Comparison of ENCODE assay signal across 8 cellular contexts in the genomic region with DNA sequence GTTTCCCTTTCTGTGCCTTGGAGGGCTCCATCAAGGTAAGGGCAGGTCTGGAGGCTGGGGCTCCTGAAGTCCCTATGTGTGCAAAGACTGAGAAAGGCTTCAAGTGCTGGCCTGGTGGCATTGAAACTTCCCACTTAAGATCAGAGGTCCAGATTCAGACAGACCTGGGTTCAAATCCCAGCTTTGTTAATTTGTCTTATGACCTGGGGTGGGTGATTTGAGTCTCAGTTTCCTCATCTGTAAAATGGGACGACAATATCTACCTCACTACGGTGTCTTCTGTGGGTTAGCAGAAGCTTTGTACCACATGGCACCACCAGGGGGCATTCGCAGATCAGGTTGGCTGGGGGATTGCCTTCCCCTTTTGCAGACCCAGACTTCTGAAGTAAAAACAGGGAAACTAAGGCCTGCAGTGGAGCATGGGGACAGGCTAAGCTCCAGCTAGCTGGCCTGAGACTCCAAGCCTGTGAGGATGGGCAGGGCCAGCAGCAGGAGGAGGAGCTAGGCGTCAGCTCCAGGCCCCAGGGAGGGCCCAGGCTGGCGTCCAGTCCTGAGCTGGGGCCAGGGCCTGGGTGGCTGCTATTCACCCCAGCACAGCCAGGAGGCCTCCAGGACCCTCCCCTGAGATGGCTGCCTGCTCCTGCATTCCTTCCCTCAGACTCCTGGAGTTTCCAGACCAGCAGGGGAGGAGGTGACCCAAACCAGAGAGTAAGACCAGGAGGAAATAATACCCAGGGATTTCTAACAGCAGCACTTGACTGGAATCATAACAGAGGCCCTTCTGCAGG. TPM values are rescaled to one million over a fixed set of nuclear protein-coding genes. Genes with fewer than 3 reads are reported as not detected.
DNase-seq lines count a peak whose midpoint lies in the region; ATAC-seq, FAIRE-seq and TF ChIP-seq lines count a peak whose summit lies in the region.

No MANE protein-coding gene starts in this region.

- POLR2A ChIA-PET in WTC11 (lab: Charles Lee), result interaction anchor here (1.1 to 2.1 kb wide), 7 partner anchors 24 to 136 kb away, joined by 3 to 11 read pairs (median 6); a partner anchor contains a TSS

- CTCF ChIA-PET in WTC11 (lab: Charles Lee), result interaction anchor here (0.5 to 6.3 kb wide), 69 partner anchors 8 to 744 kb away, joined by 3 to 193 read pairs (median 4); a partner anchor contains a TSS

- H3K9me3 Mint-ChIP-seq in WTC11, result no peaks in the 10 kb centered on the region

- DNase-seq in NCI-H1436 (lab: John Stamatoyannopoulos, UW) (peak; percentile 72), NCI-H1436 treated with DMSO at 0.1 percent for 48 hours (lab: John Stamatoyannopoulos, UW) (no peak), NCI-H2029 (lab: John Stamatoyannopoulos, UW) (peak; percentile 64), WTC11 (ENCODE audit: low spot score) (peak; percentile 87), bronchial epithelial cell (ENCODE audit: low read depth) (peak; percentile 82), iPS-NIHi11 (ENCODE audit: low spot score) (peak; percentile 85)

- ATAC-seq in WTC11 (peak; percentile 71), HG02678 (IDR thresholded peaks at IDR 0.05; ENCODE audit: unreplicated experiment) (no peak)

- H3K36me3 ChIP-seq in bronchial epithelial cell (ENCODE audit: control insufficient read depth, insufficient read depth, low read length), result peaks cover 4% of the 10 kb centered on the region
- peaks cover under 1 to 5% (median 2%) of the 10 kb centered on the region in 3 donors for H3K36me3 ChIP-seq in skeletal muscle tissue (ENCODE audit: control insufficient read depth in 3 of 3, insufficient read depth in 3 of 3, low read length in 3 of 3)

- H3K27ac Mint-ChIP-seq in WTC11, result peak overlapping the region; percentile 93

- peaks cover 35 to 43% (median 37%) of the 10 kb centered on the region in 3 donors for H3K4me1 ChIP-seq in skeletal muscle tissue (ENCODE audit: control insufficient read depth in 3 of 3, insufficient read depth in 3 of 3, low read length in 3 of 3)

- H3K27me3 ChIP-seq in bronchial epithelial cell (ENCODE audit: control insufficient read depth, insufficient read depth, low read length) (no peaks in the 10 kb centered on the region), skeletal muscle tissue (ENCODE audit: control insufficient read depth in 3 of 3, insufficient read depth in 3 of 3, low read length in 3 of 3) (no peaks in the 10 kb centered on the region)

- H3K36me3 Mint-ChIP-seq in WTC11, result no peaks in the 10 kb centered on the region

- peak overlapping the region in 2 of 3 donors; percentile 60 to 80 for H3K9ac ChIP-seq in skeletal muscle tissue (ENCODE audit: low read depth in 1 of 3, low read length in 3 of 3)

- TF ChIP-seq CTCF in WTC11 (IDR thresholded peaks at IDR 0.05), result peak; percentile 61
- peak; percentile 56 for TF ChIP-seq CTCF in bronchial epithelial cell (IDR thresholded peaks at IDR 0.05; ENCODE audit: insufficient read depth, low read length, severe bottlenecking)

- H3K4me1 Mint-ChIP-seq in WTC11, result peaks cover 11% of the 10 kb centered on the region

- FAIRE-seq in bronchial epithelial cell (lab: Jason Lieb, UNC), result peak; percentile 77

- peak overlapping the region; percentile 80 for H3K4me3 Mint-ChIP-seq in WTC11

- H3K27me3 Mint-ChIP-seq in WTC11 (ENCODE audit: low read depth), result peaks cover 3% of the 10 kb centered on the region

- no peaks in the 10 kb centered on the region for H3K9me3 ChIP-seq in skeletal muscle tissue (ENCODE audit: control insufficient read depth in 3 of 3, low read length in 3 of 3)

- no peak overlapping the region for H3K4me3 ChIP-seq in bronchial epithelial cell (ENCODE audit: low read depth, low read length)
- peak overlapping the region; percentile 74 to 83 (median 81) for H3K4me3 ChIP-seq in skeletal muscle tissue (ENCODE audit: low read length in 3 of 3)

- peak overlapping the region; percentile 67 for H3K27ac ChIP-seq in skeletal muscle tissue (ENCODE audit: low read depth, low read length)

TF ChIP-seq in WTC11, 78 proteins besides CTCF, POLR2A, EP300 and RAD21 (continues in another document):
- TF ChIP-seq, protein P1, sequence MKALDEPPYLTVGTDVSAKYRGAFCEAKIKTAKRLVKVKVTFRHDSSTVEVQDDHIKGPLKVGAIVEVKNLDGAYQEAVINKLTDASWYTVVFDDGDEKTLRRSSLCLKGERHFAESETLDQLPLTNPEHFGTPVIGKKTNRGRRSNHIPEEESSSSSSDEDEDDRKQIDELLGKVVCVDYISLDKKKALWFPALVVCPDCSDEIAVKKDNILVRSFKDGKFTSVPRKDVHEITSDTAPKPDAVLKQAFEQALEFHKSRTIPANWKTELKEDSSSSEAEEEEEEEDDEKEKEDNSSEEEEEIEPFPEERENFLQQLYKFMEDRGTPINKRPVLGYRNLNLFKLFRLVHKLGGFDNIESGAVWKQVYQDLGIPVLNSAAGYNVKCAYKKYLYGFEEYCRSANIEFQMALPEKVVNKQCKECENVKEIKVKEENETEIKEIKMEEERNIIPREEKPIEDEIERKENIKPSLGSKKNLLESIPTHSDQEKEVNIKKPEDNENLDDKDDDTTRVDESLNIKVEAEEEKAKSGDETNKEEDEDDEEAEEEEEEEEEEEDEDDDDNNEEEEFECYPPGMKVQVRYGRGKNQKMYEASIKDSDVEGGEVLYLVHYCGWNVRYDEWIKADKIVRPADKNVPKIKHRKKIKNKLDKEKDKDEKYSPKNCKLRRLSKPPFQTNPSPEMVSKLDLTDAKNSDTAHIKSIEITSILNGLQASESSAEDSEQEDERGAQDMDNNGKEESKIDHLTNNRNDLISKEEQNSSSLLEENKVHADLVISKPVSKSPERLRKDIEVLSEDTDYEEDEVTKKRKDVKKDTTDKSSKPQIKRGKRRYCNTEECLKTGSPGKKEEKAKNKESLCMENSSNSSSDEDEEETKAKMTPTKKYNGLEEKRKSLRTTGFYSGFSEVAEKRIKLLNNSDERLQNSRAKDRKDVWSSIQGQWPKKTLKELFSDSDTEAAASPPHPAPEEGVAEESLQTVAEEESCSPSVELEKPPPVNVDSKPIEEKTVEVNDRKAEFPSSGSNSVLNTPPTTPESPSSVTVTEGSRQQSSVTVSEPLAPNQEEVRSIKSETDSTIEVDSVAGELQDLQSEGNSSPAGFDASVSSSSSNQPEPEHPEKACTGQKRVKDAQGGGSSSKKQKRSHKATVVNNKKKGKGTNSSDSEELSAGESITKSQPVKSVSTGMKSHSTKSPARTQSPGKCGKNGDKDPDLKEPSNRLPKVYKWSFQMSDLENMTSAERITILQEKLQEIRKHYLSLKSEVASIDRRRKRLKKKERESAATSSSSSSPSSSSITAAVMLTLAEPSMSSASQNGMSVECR (CRISPR knock-in tag; IDR thresholded peaks at IDR 0.05; ENCODE audit: borderline replicate concordance), result no peak
- TF ChIP-seq, protein P2, sequence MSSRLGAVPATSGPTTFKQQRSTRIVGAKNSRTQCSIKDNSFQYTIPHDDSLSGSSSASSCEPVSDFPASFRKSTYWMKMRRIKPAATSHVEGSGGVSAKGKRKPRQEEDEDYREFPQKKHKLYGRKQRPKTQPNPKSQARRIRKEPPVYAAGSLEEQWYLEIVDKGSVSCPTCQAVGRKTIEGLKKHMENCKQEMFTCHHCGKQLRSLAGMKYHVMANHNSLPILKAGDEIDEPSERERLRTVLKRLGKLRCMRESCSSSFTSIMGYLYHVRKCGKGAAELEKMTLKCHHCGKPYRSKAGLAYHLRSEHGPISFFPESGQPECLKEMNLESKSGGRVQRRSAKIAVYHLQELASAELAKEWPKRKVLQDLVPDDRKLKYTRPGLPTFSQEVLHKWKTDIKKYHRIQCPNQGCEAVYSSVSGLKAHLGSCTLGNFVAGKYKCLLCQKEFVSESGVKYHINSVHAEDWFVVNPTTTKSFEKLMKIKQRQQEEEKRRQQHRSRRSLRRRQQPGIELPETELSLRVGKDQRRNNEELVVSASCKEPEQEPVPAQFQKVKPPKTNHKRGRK (CRISPR knock-in tag; IDR thresholded peaks at IDR 0.05; ENCODE audit: borderline replicate concordance), result no peak
- TF ChIP-seq, protein P3, sequence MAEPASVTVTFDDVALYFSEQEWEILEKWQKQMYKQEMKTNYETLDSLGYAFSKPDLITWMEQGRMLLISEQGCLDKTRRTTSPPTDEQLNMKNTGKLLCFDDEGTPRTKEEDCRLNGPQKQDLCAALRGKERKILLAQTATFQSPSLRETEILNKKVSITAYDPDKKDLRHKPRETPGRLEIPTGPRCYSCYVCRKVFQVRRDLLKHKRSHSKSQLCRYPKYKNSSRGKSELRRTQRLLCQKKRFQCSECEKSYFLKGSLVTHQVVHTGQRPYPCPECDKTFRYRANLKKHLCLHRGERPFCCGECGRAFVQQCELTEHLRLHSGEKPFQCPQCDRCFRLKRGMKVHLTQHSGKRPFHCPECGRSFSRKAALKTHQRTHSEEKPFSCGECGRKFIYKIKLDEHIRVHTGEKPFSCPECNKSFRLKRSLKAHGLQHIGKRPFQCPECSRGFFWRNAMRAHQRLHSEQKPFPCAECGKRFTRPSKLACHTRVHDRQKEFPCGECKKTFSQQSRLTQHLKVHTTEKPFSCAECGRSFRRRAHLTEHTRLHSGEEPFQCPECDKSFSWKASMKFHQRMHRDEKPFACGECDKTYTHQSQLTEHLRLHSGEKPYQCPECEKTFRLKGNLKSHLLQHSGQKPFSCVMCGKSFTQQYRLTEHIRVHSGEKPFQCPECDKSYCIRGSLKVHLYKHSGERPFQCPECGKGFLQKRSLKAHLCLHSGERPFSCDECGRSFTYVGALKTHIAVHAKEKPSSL (CRISPR knock-in tag; conservative IDR thresholded peaks at IDR 0.05), result no peak
- TF ChIP-seq, protein P4, sequence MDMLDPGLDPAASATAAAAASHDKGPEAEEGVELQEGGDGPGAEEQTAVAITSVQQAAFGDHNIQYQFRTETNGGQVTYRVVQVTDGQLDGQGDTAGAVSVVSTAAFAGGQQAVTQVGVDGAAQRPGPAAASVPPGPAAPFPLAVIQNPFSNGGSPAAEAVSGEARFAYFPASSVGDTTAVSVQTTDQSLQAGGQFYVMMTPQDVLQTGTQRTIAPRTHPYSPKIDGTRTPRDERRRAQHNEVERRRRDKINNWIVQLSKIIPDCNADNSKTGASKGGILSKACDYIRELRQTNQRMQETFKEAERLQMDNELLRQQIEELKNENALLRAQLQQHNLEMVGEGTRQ (CRISPR knock-in tag; IDR thresholded peaks at IDR 0.05), result no peak
- TF ChIP-seq ZNF671 (CRISPR knock-in tag; IDR thresholded peaks at IDR 0.05) (peak; percentile 63; the same call in 1 of the 2 replicates), GTF2I (CRISPR knock-in tag; conservative IDR thresholded peaks at IDR 0.05) (peak; percentile 99), MXD4 (CRISPR knock-in tag; IDR thresholded peaks at IDR 0.05; ENCODE audit: borderline replicate concordance) (peak; percentile 66; the same call in 1 of the 2 replicates), OVOL2 (CRISPR knock-in tag; IDR thresholded peaks at IDR 0.05; ENCODE audit: borderline replicate concordance) (no peak)

RNA-seq across cellular contexts. Expression of a gene that starts 1.5 kb away (rescaled TPM):
- total RNA-seq in WTC11 (2021), result 15.8 to 18.6 TPM (median 16.0 TPM) in 3 replicates
- 2.4 and 7.0 TPM in 2 replicates for total RNA-seq in bronchial epithelial cell
- 2.6 TPM for total RNA-seq in skeletal muscle tissue

RNA-seq across cellular contexts. Expression of a gene that starts 21.2 kb away (rescaled TPM):
- not detected in 3 replicates for total RNA-seq in WTC11 (2021)
- total RNA-seq in bronchial epithelial cell, result not detected in 2 replicates
- 0.52 TPM for total RNA-seq in skeletal muscle tissue

RNA-seq across cellular contexts. Expression of a gene that starts 38.9 kb away (rescaled TPM):
- total RNA-seq in WTC11 (2021) (7.5 to 11.1 TPM (median 9.6 TPM) in 3 replicates), bronchial epithelial cell (6.6 and 12.2 TPM in 2 replicates), skeletal muscle tissue (7.3 TPM)

RNA-seq across cellular contexts. Expression of a gene that starts 41.3 kb away (rescaled TPM):
- total RNA-seq in WTC11 (2021) (4.6 to 7.2 TPM (median 6.1 TPM) in 3 replicates), bronchial epithelial cell (under 0.01 and 0.26 TPM in 2 replicates), skeletal muscle tissue (0.52 TPM)
